In the genomic region with DNA sequence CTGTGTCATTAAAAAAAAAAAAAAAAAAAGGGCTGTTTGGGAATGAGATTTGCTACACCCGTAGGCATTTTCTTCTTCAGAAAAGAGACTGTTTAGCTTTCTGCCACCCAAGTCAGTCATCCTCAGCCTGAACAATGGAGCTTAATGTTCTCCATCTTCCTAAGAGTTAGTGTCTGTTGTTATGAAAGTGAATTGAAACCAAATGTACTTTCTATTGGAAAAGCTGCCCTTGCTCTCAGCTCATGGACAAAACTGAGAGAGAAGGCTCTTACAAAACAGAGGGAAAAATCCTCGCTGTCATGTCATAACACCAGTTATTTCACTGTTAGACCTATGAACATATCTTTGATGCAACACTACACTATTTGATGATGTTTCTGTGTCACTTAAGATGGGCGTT, we compare ENCODE assay signal across 12 cellular contexts.
DNase-seq lines count a peak whose midpoint lies in the region; ATAC-seq and TF ChIP-seq lines count a peak whose summit lies in the region.
"Had no signal": no experiment of that assay in that cellular context is flagged by ENCODE, and none has a peak within 500 bp of the region (broad histone marks: within the 10 kb centered on the region; RNA-seq: fewer than 3 reads in every experiment).

No MANE protein-coding gene starts in this region.

- no peaks in the 10 kb centered on the region for H3K9me3 Mint-ChIP-seq in activated B cell treated with CpG ODN at 0.5 μM for 24 hours
- H3K9me3 Mint-ChIP-seq in stimulated activated memory B cell treated with anti-CD40 and anti-IgM and Interleukin-4, amounts not matched to agents 10 μg/mL and 1 μg/mL and 100 μg/mL, for 72 hours, result no peaks in the 10 kb centered on the region

- no peaks in the 10 kb centered on the region for H3K27me3 Mint-ChIP-seq in activated B cell treated with CpG ODN at 0.5 μM for 24 hours
- no peaks in the 10 kb centered on the region for H3K27me3 Mint-ChIP-seq in stimulated activated memory B cell treated with anti-CD40 and anti-IgM and Interleukin-4, amounts not matched to agents 10 μg/mL and 1 μg/mL and 100 μg/mL, for 72 hours

- H3K27ac Mint-ChIP-seq in activated B cell treated with CpG ODN at 0.5 μM for 24 hours, result peak overlapping the region; percentile 79
- peak overlapping the region; percentile 90 for H3K27ac Mint-ChIP-seq in stimulated activated memory B cell treated with anti-CD40 and anti-IgM and Interleukin-4, amounts not matched to agents 10 μg/mL and 1 μg/mL and 100 μg/mL, for 72 hours

- TF ChIP-seq CTCF in activated B cell treated with CpG ODN at 0.5 μM for 24 hours (IDR thresholded peaks at IDR 0.05) (no peak), left lung (IDR thresholded peaks at IDR 0.05) (no peak)

- H3K36me3 Mint-ChIP-seq in activated B cell treated with CpG ODN at 0.5 μM for 24 hours (ENCODE audit: low read depth), result no peaks in the 10 kb centered on the region
- no peaks in the 10 kb centered on the region for H3K36me3 Mint-ChIP-seq in stimulated activated memory B cell treated with anti-CD40 and anti-IgM and Interleukin-4, amounts not matched to agents 10 μg/mL and 1 μg/mL and 100 μg/mL, for 72 hours

- H3K27me3 ChIP-seq in left lung, result no peaks in the 10 kb centered on the region
- H3K27me3 ChIP-seq: testis had no signal

- DNase-seq in ELR (ENCODE audit: low read depth) (peak; percentile 13), activated B cell treated with CpG ODN at 0.5 μM for 24 hours (no peak), left lung (no peak), SIG-M5 (lab: John Stamatoyannopoulos, UW) (no peak), NCI-H2196 (lab: John Stamatoyannopoulos, UW; ENCODE audit: unreplicated experiment) (no peak), NCI-H774 (lab: John Stamatoyannopoulos, UW) (no peak)
- DNase-seq: NCI-H146, testis had no signal

- peak overlapping the region; percentile 48 for H3K4me3 Mint-ChIP-seq in activated B cell treated with CpG ODN at 0.5 μM for 24 hours
- H3K4me3 Mint-ChIP-seq in stimulated activated memory B cell treated with anti-CD40 and anti-IgM and Interleukin-4, amounts not matched to agents 10 μg/mL and 1 μg/mL and 100 μg/mL, for 72 hours, result no peak overlapping the region

- no peaks in the 10 kb centered on the region for H3K9me3 ChIP-seq in left lung
- H3K9me3 ChIP-seq: testis had no signal

- ATAC-seq in activated B cell treated with CpG ODN at 0.5 μM for 24 hours (ENCODE audit: low read depth) (no peak), left lung (no peak), GM18511 (IDR thresholded peaks at IDR 0.05; ENCODE audit: unreplicated experiment) (no peak)
- no peak for ATAC-seq in stimulated activated memory B cell treated with anti-CD40 and anti-IgM and Interleukin-4, amounts not matched to agents 10 μg/mL and 1 μg/mL and 100 μg/mL, for 72 hours
- ATAC-seq: HepG2 had no signal

- H3K4me3 ChIP-seq in left lung, result no peak overlapping the region
- H3K4me3 ChIP-seq: testis had no signal

- intact Hi-C loops in activated B cell treated with CpG ODN at 0.5 μM for 24 hours (cut with micrococcal nuclease) (loop anchor here (1.0 kb wide), 1 partner anchor 23 kb away; no protein-coding TSS in a partner anchor), left lung (cut with DNase I) (no loop called here)

- H3K4me1 Mint-ChIP-seq in activated B cell treated with CpG ODN at 0.5 μM for 24 hours, result peaks cover 87% of the 10 kb centered on the region
- H3K4me1 Mint-ChIP-seq in stimulated activated memory B cell treated with anti-CD40 and anti-IgM and Interleukin-4, amounts not matched to agents 10 μg/mL and 1 μg/mL and 100 μg/mL, for 72 hours, result peaks cover 70% of the 10 kb centered on the region

- H3K4me1 ChIP-seq in left lung, result peaks cover 10% of the 10 kb centered on the region in 2 donors

- H3K36me3 ChIP-seq in left lung, result no peaks in the 10 kb centered on the region

- peak overlapping the region; percentile 38 to 53 for H3K27ac ChIP-seq in left lung
- H3K27ac ChIP-seq: C4-2B had no signal

- CTCF ChIA-PET in activated B cell treated with CpG ODN at 0.5 μM for 24 hours (lab: Charles Lee), result interaction anchor here (1.2 to 1.7 kb wide), 2 partner anchors 374 to 508 kb away, joined by 3 to 6 read pairs; no protein-coding TSS in a partner anchor

- POLR2A ChIA-PET in activated B cell treated with CpG ODN at 0.5 μM for 24 hours (lab: Charles Lee), result interaction anchor here (0.6 to 12.5 kb wide), 20 partner anchors 11 to 1128 kb away, joined by 3 to 251 read pairs (median 6); partner anchors contain the start of gene ZFP36L1
